ENCODE assay signal across 22 cellular contexts in genomic region chr20:62242196-62242595, GRCh38. TPM values are rescaled to one million over a fixed set of nuclear protein-coding genes. Genes with fewer than 3 reads are reported as not detected.
DNase-seq lines count a peak whose midpoint lies in the region; ATAC-seq and TF ChIP-seq lines count a peak whose summit lies in the region.
"Had no signal": no experiment of that assay in that cellular context is flagged by ENCODE, and none has a peak within 500 bp of the region (broad histone marks: within the 10 kb centered on the region; RNA-seq: fewer than 3 reads in every experiment).

No MANE protein-coding gene starts in this region.

- H3K79me2 ChIP-seq in smooth muscle cell (ENCODE audit: low read depth) = peaks cover 86% of the 10 kb centered on the region

- ATAC-seq in activated CD4-positive, alpha-beta T cell treated with anti-CD3 and anti-CD28 coated beads for 36 hours = no peak
- ATAC-seq in WTC11 (no peak), HG02678 (IDR thresholded peaks at IDR 0.05; ENCODE audit: unreplicated experiment) (no peak), HG03442 (IDR thresholded peaks at IDR 0.05; ENCODE audit: unreplicated experiment) (no peak), GM18868 (IDR thresholded peaks at IDR 0.05; ENCODE audit: unreplicated experiment) (no peak)
- ATAC-seq: activated naive CD4-positive, alpha-beta T cell treated with anti-CD3 and anti-CD28 coated beads, Interleukin-2, amount 50 U/mL, for 72 hours had no signal

- CTCF ChIA-PET in activated CD4-positive, alpha-beta T cell treated with anti-CD3 and anti-CD28 coated beads for 36 hours (lab: Charles Lee) = no interaction called here
- CTCF ChIA-PET in WTC11 (lab: Charles Lee) = interaction anchor here (1.7 kb wide), 1 partner anchor 18 kb away, joined by 5 read pairs; no protein-coding TSS in a partner anchor

- H3K4me2 ChIP-seq in smooth muscle cell = no peak overlapping the region

- H3K4me3 ChIP-seq in esophagus squamous epithelium (peak overlapping the region in 1 of 4 donors; percentile 12), smooth muscle cell (no peak overlapping the region)
- H3K4me3 ChIP-seq: SK-N-MC, testis had no signal

- no peak overlapping the region for H3K4me3 Mint-ChIP-seq in activated CD4-positive, alpha-beta T cell treated with anti-CD3 and anti-CD28 coated beads for 36 hours
- no peak overlapping the region for H3K4me3 Mint-ChIP-seq in WTC11
- H3K4me3 Mint-ChIP-seq: activated CD4-positive, alpha-beta T cell treated with anti-CD3 and anti-CD28 coated beads, Interleukin-2, amount 10 ng/mL, durations not matched to agents 7 days and 5 days had no signal

- H3K36me3 ChIP-seq in esophagus squamous epithelium (peaks cover 0 to 48% (median 0%) of the 10 kb centered on the region in 3 donors), smooth muscle cell (ENCODE audit: low read depth) (no peaks in the 10 kb centered on the region)

- peaks cover 82% of the 10 kb centered on the region for H4K20me1 ChIP-seq in smooth muscle cell (ENCODE audit: low read depth)

- intact Hi-C loops in activated CD4-positive, alpha-beta T cell treated with anti-CD3 and anti-CD28 coated beads for 36 hours (cut with DNase I, micrococcal nuclease) = no loop called here
- intact Hi-C loops in esophagus squamous epithelium (cut with DNase I) = no loop called here

- no peak overlapping the region for H3K9ac ChIP-seq in smooth muscle cell (ENCODE audit: low read depth)

- no peaks in the 10 kb centered on the region for H3K27me3 Mint-ChIP-seq in activated CD4-positive, alpha-beta T cell treated with anti-CD3 and anti-CD28 coated beads for 36 hours
- H3K27me3 Mint-ChIP-seq in WTC11 (ENCODE audit: low read depth) = no peaks in the 10 kb centered on the region
- H3K27me3 Mint-ChIP-seq: activated CD4-positive, alpha-beta T cell treated with anti-CD3 and anti-CD28 coated beads, Interleukin-2, amount 10 ng/mL, durations not matched to agents 7 days and 5 days had no signal

- no peak for DNase-seq in activated CD4-positive, alpha-beta T cell treated with anti-CD3 and anti-CD28 coated beads for 36 hours
- DNase-seq in activated CD4-positive, alpha-beta T cell treated with anti-CD3 and anti-CD28 coated beads, Interleukin-2, amount 50 U/mL, for 1 hour = no peak
- no peak for DNase-seq in WTC11 (ENCODE audit: low spot score)
- DNase-seq in esophagus squamous epithelium (lab: John Stamatoyannopoulos, UW) = no peak
- DNase-seq in smooth muscle cell (lab: John Stamatoyannopoulos, UW; ENCODE audit: unreplicated experiment) = no peak
- DNase-seq: activated CD4-positive, alpha-beta T cell treated with anti-CD3 and anti-CD28 coated beads, Interleukin-2, amount 10 ng/mL, durations not matched to agents 7 days and 5 days; hypothalamus; NCI-H2081; NCI-H510A; stimulated activated CD4-positive, alpha-beta T cell treated with anti-CD3 and anti-CD28 coated beads, Interleukin-4, amount 100 ng/mL, for 4 hours; stimulated activated CD8-positive, alpha-beta memory T cell treated with anti-CD3 and anti-CD28 coated beads, Interleukin-4, amount 100 ng/mL, for 48 hours; testis had no signal

- no peaks in the 10 kb centered on the region for H3K27me3 ChIP-seq in esophagus squamous epithelium
- H3K27me3 ChIP-seq in smooth muscle cell (ENCODE audit: low read depth) = no peaks in the 10 kb centered on the region
- H3K27me3 ChIP-seq: testis had no signal

- H3K9me3 ChIP-seq in esophagus squamous epithelium = no peaks in the 10 kb centered on the region
- no peaks in the 10 kb centered on the region for H3K9me3 ChIP-seq in smooth muscle cell (replicated peaks; ENCODE audit: low read depth)
- H3K9me3 ChIP-seq: testis had no signal

- no peaks in the 10 kb centered on the region for H3F3A ChIP-seq in smooth muscle cell (ENCODE audit: low read depth)

- peaks cover 47% of the 10 kb centered on the region for H3K4me1 Mint-ChIP-seq in activated CD4-positive, alpha-beta T cell treated with anti-CD3 and anti-CD28 coated beads for 36 hours
- peaks cover 28% of the 10 kb centered on the region for H3K4me1 Mint-ChIP-seq in WTC11

- no peak overlapping the region for H2AFZ ChIP-seq in smooth muscle cell (ENCODE audit: low read depth)

- H3K9me3 Mint-ChIP-seq in activated CD4-positive, alpha-beta T cell treated with anti-CD3 and anti-CD28 coated beads for 36 hours (ENCODE audit: low read depth) = no peaks in the 10 kb centered on the region
- H3K9me3 Mint-ChIP-seq in WTC11 = no peaks in the 10 kb centered on the region
- H3K9me3 Mint-ChIP-seq: activated CD4-positive, alpha-beta T cell treated with anti-CD3 and anti-CD28 coated beads, Interleukin-2, amount 10 ng/mL, durations not matched to agents 7 days and 5 days; activated naive CD4-positive, alpha-beta T cell treated with anti-CD3 and anti-CD28 coated beads, Interleukin-2, amount 50 U/mL, for 72 hours had no signal

- H3K27ac Mint-ChIP-seq in activated CD4-positive, alpha-beta T cell treated with anti-CD3 and anti-CD28 coated beads for 36 hours = peak overlapping the region; percentile 4
- H3K27ac Mint-ChIP-seq in WTC11 = peak overlapping the region; percentile 44; the same call in 1 of the 2 replicates
- H3K27ac Mint-ChIP-seq: activated naive CD4-positive, alpha-beta T cell treated with anti-CD3 and anti-CD28 coated beads, Interleukin-2, amount 50 U/mL, for 72 hours had no signal

- peak overlapping the region; percentile 53 to 99 (median 97) for H3K27ac ChIP-seq in esophagus squamous epithelium
- H3K27ac ChIP-seq in smooth muscle cell (ENCODE audit: low read depth) = peak overlapping the region; percentile 15
- H3K27ac ChIP-seq: 22Rv1, SK-N-MC, testis had no signal

- POLR2A ChIA-PET in activated CD4-positive, alpha-beta T cell treated with anti-CD3 and anti-CD28 coated beads for 36 hours (lab: Charles Lee) = no interaction called here
- POLR2A ChIA-PET in WTC11 (lab: Charles Lee) = no interaction called here

- TF ChIP-seq POLR2A in esophagus squamous epithelium (IDR thresholded peaks at IDR 0.05) = no peak

- TF ChIP-seq CTCF in WTC11 (IDR thresholded peaks at IDR 0.05) = no peak
- TF ChIP-seq CTCF in esophagus squamous epithelium (IDR thresholded peaks at IDR 0.05) = no peak
- TF ChIP-seq CTCF in smooth muscle cell (IDR thresholded peaks at IDR 0.05; ENCODE audit: borderline replicate concordance, insufficient read depth, poor library complexity, severe bottlenecking) = no peak

- H3K4me1 ChIP-seq in esophagus squamous epithelium (peaks cover 42 to 92% (median 46%) of the 10 kb centered on the region in 3 donors), smooth muscle cell (ENCODE audit: low read depth) (peaks cover 5% of the 10 kb centered on the region)

- WGBS in esophagus squamous epithelium, 2 donors = 77 to 86% methylated on average over 6 of the region's 6 CpGs
- 85% methylated on average over 6 of the region's 6 CpGs for WGBS in smooth muscle cell (ENCODE audit: low lambda C conversion rate)

- H3K36me3 Mint-ChIP-seq in activated CD4-positive, alpha-beta T cell treated with anti-CD3 and anti-CD28 coated beads for 36 hours (ENCODE audit: low read depth) = peaks cover 1% of the 10 kb centered on the region
- H3K36me3 Mint-ChIP-seq in WTC11 = peaks cover 6% of the 10 kb centered on the region
- H3K36me3 Mint-ChIP-seq: activated naive CD4-positive, alpha-beta T cell treated with anti-CD3 and anti-CD28 coated beads, Interleukin-2, amount 50 U/mL, for 72 hours had no signal

TF ChIP-seq in WTC11, 78 proteins besides CTCF, POLR2A, EP300 and RAD21 (continues in another document):
- TF ChIP-seq ESRRA (CRISPR knock-in tag; IDR thresholded peaks at IDR 0.05; ENCODE audit: borderline replicate concordance) = no peak
- TF ChIP-seq, protein P1, sequence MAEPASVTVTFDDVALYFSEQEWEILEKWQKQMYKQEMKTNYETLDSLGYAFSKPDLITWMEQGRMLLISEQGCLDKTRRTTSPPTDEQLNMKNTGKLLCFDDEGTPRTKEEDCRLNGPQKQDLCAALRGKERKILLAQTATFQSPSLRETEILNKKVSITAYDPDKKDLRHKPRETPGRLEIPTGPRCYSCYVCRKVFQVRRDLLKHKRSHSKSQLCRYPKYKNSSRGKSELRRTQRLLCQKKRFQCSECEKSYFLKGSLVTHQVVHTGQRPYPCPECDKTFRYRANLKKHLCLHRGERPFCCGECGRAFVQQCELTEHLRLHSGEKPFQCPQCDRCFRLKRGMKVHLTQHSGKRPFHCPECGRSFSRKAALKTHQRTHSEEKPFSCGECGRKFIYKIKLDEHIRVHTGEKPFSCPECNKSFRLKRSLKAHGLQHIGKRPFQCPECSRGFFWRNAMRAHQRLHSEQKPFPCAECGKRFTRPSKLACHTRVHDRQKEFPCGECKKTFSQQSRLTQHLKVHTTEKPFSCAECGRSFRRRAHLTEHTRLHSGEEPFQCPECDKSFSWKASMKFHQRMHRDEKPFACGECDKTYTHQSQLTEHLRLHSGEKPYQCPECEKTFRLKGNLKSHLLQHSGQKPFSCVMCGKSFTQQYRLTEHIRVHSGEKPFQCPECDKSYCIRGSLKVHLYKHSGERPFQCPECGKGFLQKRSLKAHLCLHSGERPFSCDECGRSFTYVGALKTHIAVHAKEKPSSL (CRISPR knock-in tag; conservative IDR thresholded peaks at IDR 0.05) = no peak
- TF ChIP-seq GTF2I (CRISPR knock-in tag; conservative IDR thresholded peaks at IDR 0.05) = no peak
- no peak for TF ChIP-seq ZNF232 (CRISPR knock-in tag; IDR thresholded peaks at IDR 0.05)
- no peak for TF ChIP-seq MAX (CRISPR knock-in tag; IDR thresholded peaks at IDR 0.05)
- no peak for TF ChIP-seq NFYB (CRISPR knock-in tag; conservative IDR thresholded peaks at IDR 0.05; ENCODE audit: low read depth)
- no peak for TF ChIP-seq NR3C1 (CRISPR knock-in tag; conservative IDR thresholded peaks at IDR 0.05; ENCODE audit: low read depth)
- no peak for TF ChIP-seq CREM (CRISPR knock-in tag; IDR thresholded peaks at IDR 0.05)
- no peak for TF ChIP-seq GABPB1 (CRISPR knock-in tag; IDR thresholded peaks at IDR 0.05)
- TF ChIP-seq SP1 (CRISPR knock-in tag; conservative IDR thresholded peaks at IDR 0.05) = no peak

RNA-seq across cellular contexts. Expression of gene OSBPL2, which starts 3.9 kb away (rescaled TPM):
- total RNA-seq in activated CD4-positive, alpha-beta T cell treated with anti-CD3 and anti-CD28 coated beads for 36 hours = 10 to 100 TPM; 19.2 to 23.0 TPM
- total RNA-seq in WTC11 (2021) = 37.8 to 49.5 TPM (median 39.4 TPM) in 3 replicates
- 10 to 100 TPM; 48.4 to 65.1 (median 55.8) TPM for total RNA-seq in esophagus squamous epithelium
- total RNA-seq in smooth muscle cell = 33.8 and 34.3 TPM in 2 replicates
- polyA plus RNA-seq in smooth muscle cell = 32.0 and 37.0 TPM in 2 replicates

RNA-seq across cellular contexts. Expression of gene HRH3, which starts 22.1 kb away (rescaled TPM):
- total RNA-seq in activated CD4-positive, alpha-beta T cell treated with anti-CD3 and anti-CD28 coated beads for 36 hours = not detected
- total RNA-seq in WTC11 (2021) (2.9 to 3.4 TPM (median 3.3 TPM) in 3 replicates), esophagus squamous epithelium (not detected), smooth muscle cell (not detected in 2 replicates)
- polyA plus RNA-seq in smooth muscle cell = not detected in 2 replicates
- total RNA-seq: activated CD4-positive, alpha-beta T cell treated with anti-CD3 and anti-CD28 coated beads, Interleukin-2, amount 10 ng/mL, durations not matched to agents 7 days and 5 days; activated naive CD4-positive, alpha-beta T cell treated with anti-CD3 and anti-CD28 coated beads, Interleukin-2, amount 50 U/mL, for 72 hours; H4; kidney epithelial cell; osteoblast had no signal
- polyA plus RNA-seq: BJ had no signal

RNA-seq across cellular contexts. Expression of gene MTG2, which starts 59.4 kb away (rescaled TPM):
- 10 to 100 TPM; 38.0 to 44.9 TPM for total RNA-seq in activated CD4-positive, alpha-beta T cell treated with anti-CD3 and anti-CD28 coated beads for 36 hours
- total RNA-seq in WTC11 (2021) (26.6 to 33.0 TPM (median 27.9 TPM) in 3 replicates), esophagus squamous epithelium (10 to 100 TPM; 17.4 to 25.5 (median 21.7) TPM), smooth muscle cell (19.9 and 21.9 TPM in 2 replicates)
- 13.4 and 17.9 TPM in 2 replicates for polyA plus RNA-seq in smooth muscle cell
